In the genomic region with DNA sequence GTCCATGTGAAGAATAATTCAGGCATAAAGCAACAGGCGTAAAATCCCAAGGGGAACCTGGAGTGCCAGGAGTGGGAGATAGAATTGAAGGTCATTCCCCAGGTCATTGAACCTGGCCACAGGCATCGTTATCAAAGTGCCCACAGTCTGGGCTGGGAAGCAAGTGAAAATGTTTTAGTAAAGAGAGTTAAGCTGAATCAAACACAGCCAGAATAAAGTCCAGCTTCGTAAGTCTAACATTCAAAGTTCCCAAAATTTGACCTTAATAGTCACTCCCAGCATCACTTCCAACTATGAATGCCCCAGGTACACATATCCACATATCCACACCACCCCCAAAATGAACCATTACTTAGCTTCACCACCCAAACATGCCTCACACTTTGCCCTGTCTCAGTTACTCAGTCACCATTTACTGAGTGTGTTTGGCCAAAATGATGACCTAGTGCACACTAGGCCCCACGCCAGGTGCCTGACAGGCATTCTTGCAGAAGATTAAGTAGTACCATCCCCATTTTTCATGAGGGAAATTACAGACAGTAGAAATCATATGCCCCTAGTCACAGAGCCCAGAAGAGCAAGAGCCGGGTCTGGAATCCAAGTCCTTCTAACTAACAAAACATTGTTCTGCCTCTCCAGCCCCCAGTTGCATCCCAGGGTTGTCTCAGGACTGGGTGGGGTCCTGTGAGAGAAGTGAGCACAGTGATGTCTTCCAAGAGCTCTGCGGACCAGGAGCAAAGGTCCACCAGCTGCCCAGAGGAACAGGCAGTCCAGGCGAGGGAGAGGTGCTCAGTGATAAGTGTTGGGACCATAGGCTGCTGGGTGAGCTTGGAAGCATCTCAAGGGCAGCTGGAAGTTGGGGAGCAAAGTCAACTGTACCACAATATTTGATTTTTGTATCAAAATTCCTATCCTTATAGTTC, we compare ENCODE assay signal across 21 cellular contexts.
DNase-seq lines count a peak whose midpoint lies in the region; ATAC-seq, FAIRE-seq and TF ChIP-seq lines count a peak whose summit lies in the region.
"Had no signal": no experiment of that assay in that cellular context is flagged by ENCODE, and none has a peak within 500 bp of the region (broad histone marks: within the 10 kb centered on the region; RNA-seq: fewer than 3 reads in every experiment).

No MANE protein-coding gene starts in this region.

- H3K9me3 Mint-ChIP-seq in H9 (peaks cover 16% of the 10 kb centered on the region in 2 experiments), neural progenitor cell (peaks cover 21% of the 10 kb centered on the region)

- no peak overlapping the region for H3K56ac ChIP-seq in H9 (ENCODE audit: insufficient read length, low read depth, low read length)

- H3K4me3 Mint-ChIP-seq in H9 (no peak overlapping the region), neural progenitor cell (peak overlapping the region; percentile 39)
- H3K4me3 Mint-ChIP-seq: CD4-positive, alpha-beta T cell; IgD-negative memory B cell had no signal

- peak overlapping the region; percentile 35 for H4K8ac ChIP-seq in H9 (replicated peaks; ENCODE audit: insufficient read length, low read depth, low read length)

- H4K5ac ChIP-seq in H9 (ENCODE audit: insufficient read length, low read depth, low read length): no peak overlapping the region

- H3K4me3 ChIP-seq in HepG2 (replicated peaks in 1 of 3; ENCODE audit: insufficient read depth in 1 of 3, low read depth in 2 of 3, low read length in 3 of 3) (no peak overlapping the region), neural progenitor cell (no peak overlapping the region), thyroid gland (replicated peaks in 1 of 3) (no peak overlapping the region)
- H3K4me3 ChIP-seq: BLaER1 had no signal

- intact Hi-C loops in HepG2 (cut with micrococcal nuclease; ENCODE audit: unreplicated experiment) (no loop called here), thyroid gland (cut with DNase I) (no loop called here)

- no peak overlapping the region for H4K91ac ChIP-seq in H9 (ENCODE audit: insufficient read length, low read depth, low read length)

- no peak overlapping the region for H2BK12ac ChIP-seq in H9 (ENCODE audit: insufficient read length, low read depth, low read length)

- no peaks in the 10 kb centered on the region for H3K79me1 ChIP-seq in H9 (ENCODE audit: insufficient read depth, low read depth, low read length, poor library complexity, severe bottlenecking)

- H3K79me2 ChIP-seq in H9 (ENCODE audit: insufficient read depth, low read length): no peaks in the 10 kb centered on the region
- no peaks in the 10 kb centered on the region for H3K79me2 ChIP-seq in HepG2 (ENCODE audit: insufficient read depth, low read length)
- no peaks in the 10 kb centered on the region for H3K79me2 ChIP-seq in neural progenitor cell (ENCODE audit: low read depth)

- no peaks in the 10 kb centered on the region for H3K4me1 ChIP-seq in H9 (ENCODE audit: insufficient read depth, low read length)
- H3K4me1 ChIP-seq in HepG2 (ENCODE audit: insufficient read depth, low read length): peaks cover 7% of the 10 kb centered on the region; the same call in 1 of the 2 replicates
- H3K4me1 ChIP-seq in neural progenitor cell: no peaks in the 10 kb centered on the region
- H3K4me1 ChIP-seq in thyroid gland: peaks cover 10 to 13% of the 10 kb centered on the region in 2 donors
- H3K4me1 ChIP-seq: BLaER1 had no signal

- no peak overlapping the region for H2BK120ac ChIP-seq in H9 (ENCODE audit: low read depth, low read length, poor library complexity, severe bottlenecking)

- TF ChIP-seq CTCF in H9 (conservative IDR thresholded peaks at IDR 0.05) (no peak), HepG2 (CRISPR knock-in tag; IDR thresholded peaks at IDR 0.05) (no peak), neural progenitor cell (IDR thresholded peaks at IDR 0.05) (no peak), thyroid gland (IDR thresholded peaks at IDR 0.05) (no peak)

- TF ChIP-seq RAD21 in HepG2 (CRISPR knock-in tag; IDR thresholded peaks at IDR 0.05): no peak

- H3K9ac ChIP-seq in H9 (ENCODE audit: extremely low read depth, insufficient read length, low read length): no peak overlapping the region
- H3K9ac ChIP-seq in HepG2 (ENCODE audit: insufficient read depth, low read depth, low read length): no peak overlapping the region
- no peak overlapping the region for H3K9ac ChIP-seq in neural progenitor cell
- H3K9ac ChIP-seq: BLaER1, KMS-11 had no signal

- BruUV-seq in HepG2 (replicated peaks; lab: Mats Ljungman, UMichigan): no TSS peak

- no peak overlapping the region for H3K18ac ChIP-seq in H9 (ENCODE audit: insufficient read length, low read depth, low read length)

- CTCF ChIA-PET in HepG2 (lab: Yijun Ruan, JAX; ENCODE audit: low intra/inter-chr PET ratio, low total read pairs): no interaction called here

- no peak overlapping the region for H2BK20ac ChIP-seq in H9 (ENCODE audit: low read depth, low read length, poor library complexity, severe bottlenecking)

- H3K4ac ChIP-seq in H9 (ENCODE audit: low read depth, low read length): no peak overlapping the region

- peaks cover 0 to 7% (median 7%) of the 10 kb centered on the region in 3 experiments; a peak in 3 of 7 replicates for H3K36me3 Mint-ChIP-seq in H9 (ENCODE audit: insufficient read depth in 1 of 3, low read depth in 3 of 3)
- H3K36me3 Mint-ChIP-seq in neural progenitor cell: no peaks in the 10 kb centered on the region
- H3K36me3 Mint-ChIP-seq: IgD-negative memory B cell had no signal

- DNase-seq in H9 (no peak), HepG2 (ENCODE audit: low spot score) (no peak), neural progenitor cell (ENCODE audit: low spot score) (no peak), thyroid gland (peak; percentile 32 to 50), DMS 273 (lab: John Stamatoyannopoulos, UW; ENCODE audit: unreplicated experiment) (no peak), dermis blood vessel endothelial cell (no peak)
- DNase-seq in activated CD4-positive, alpha-beta T cell treated with anti-CD3 and anti-CD28 coated beads, Interleukin-2, amount 50 U/mL, for 48 hours: no peak
- DNase-seq: CD4-positive, alpha-beta T cell; DMS 273 treated with DMSO at 0.1 percent for 48 hours; DMS79; MM.1S; NCI-H2029; NCI-H446; NCI-H524 treated with DMSO at 0.1 percent for 48 hours; NCI-H774; SIG-M5 had no signal

- POLR2A ChIA-PET in HepG2 (lab: Yijun Ruan, JAX): no interaction called here

- H3K9me3 ChIP-seq in H9 (ENCODE audit: control insufficient read depth, low read depth, low read length) (peaks cover 4% of the 10 kb centered on the region), HepG2 (ENCODE audit: low read length) (no peaks in the 10 kb centered on the region), neural progenitor cell (ENCODE audit: low read depth) (no peaks in the 10 kb centered on the region), thyroid gland (no peaks in the 10 kb centered on the region)

- ATAC-seq in HepG2: peak; percentile 30; the same call in 2 of the 3 replicates

- H3K27ac Mint-ChIP-seq in H9 (peak overlapping the region in 2 of 3 experiments; percentile 24 to 56; a peak in 1 of 7 replicates), neural progenitor cell (no peak overlapping the region)
- H3K27ac Mint-ChIP-seq: CD4-positive, alpha-beta T cell; IgD-negative memory B cell had no signal

- H3K36me3 ChIP-seq in HepG2 (replicated peaks in 1 of 2; ENCODE audit: control insufficient read depth in 1 of 2, insufficient read depth in 2 of 2, low read length in 2 of 2) (no peaks in the 10 kb centered on the region), neural progenitor cell (no peaks in the 10 kb centered on the region), thyroid gland (no peaks in the 10 kb centered on the region)
- H3K36me3 ChIP-seq: BLaER1 had no signal

- H3K4me1 Mint-ChIP-seq in H9: peaks cover 4 to 5% of the 10 kb centered on the region in 2 experiments
- peaks cover 13% of the 10 kb centered on the region for H3K4me1 Mint-ChIP-seq in neural progenitor cell
- H3K4me1 Mint-ChIP-seq: IgD-negative memory B cell had no signal

- H3K27me3 ChIP-seq in H9 (ENCODE audit: insufficient read depth, low read length): no peaks in the 10 kb centered on the region
- H3K27me3 ChIP-seq in HepG2 (ENCODE audit: control insufficient read depth in 1 of 2, insufficient read depth in 2 of 2, low read length in 2 of 2): 0 out of 5 replicates have a peak, but pooled peaks cover 0 to 3% of the 10 kb centered on the region in 2 experiments
- no peaks in the 10 kb centered on the region for H3K27me3 ChIP-seq in neural progenitor cell
- H3K27me3 ChIP-seq in thyroid gland: no peaks in the 10 kb centered on the region
- H3K27me3 ChIP-seq: BLaER1 had no signal

- no peak overlapping the region for H3K23ac ChIP-seq in H9 (ENCODE audit: insufficient read length, low read depth, low read length)

- in situ Hi-C loops in HepG2 (cut with HindIII; ENCODE audit: extremely low pct_ligation_motif_present, low pct_unique_long_range_greater_than_20kb): no loop called here

- no peak overlapping the region for H2AFZ ChIP-seq in H9 (ENCODE audit: low read length)
- no peak overlapping the region for H2AFZ ChIP-seq in HepG2 (ENCODE audit: low read length)
- no peak overlapping the region for H2AFZ ChIP-seq in neural progenitor cell (replicated peaks)

- whole genome bisulfite sequencing in H9 (ENCODE audit: extremely low coverage, insufficient read length, low lambda C conversion rate): no CpG with 5 or more reads among the region's 7 CpGs
- 17% methylated on average over 7 of the region's 7 CpGs for WGBS in HepG2 (ENCODE audit: low lambda C conversion rate)
- WGBS in thyroid gland, 2 donors: 71 to 73% methylated on average over 7 of the region's 7 CpGs

- H3T11ph ChIP-seq in H9 (ENCODE audit: low read length): no peak overlapping the region

- H4K20me1 ChIP-seq in H9 (ENCODE audit: control insufficient read depth, insufficient read depth, insufficient read length) (no peaks in the 10 kb centered on the region), HepG2 (ENCODE audit: insufficient read depth, low read length) (no peaks in the 10 kb centered on the region), neural progenitor cell (ENCODE audit: low read depth) (no peaks in the 10 kb centered on the region)
- H4K20me1 ChIP-seq: BLaER1 had no signal

- H3K27me3 Mint-ChIP-seq in H9 (ENCODE audit: low read depth): peaks cover 1% of the 10 kb centered on the region; the same call in 1 of the 2 replicates
- H3K27me3 Mint-ChIP-seq in neural progenitor cell (ENCODE audit: insufficient read depth, low read depth): peaks cover 2% of the 10 kb centered on the region

- TF ChIP-seq EP300 in HepG2 (IDR thresholded peaks at IDR 0.05; ENCODE audit: low read depth in 2 of 2, low read length in 2 of 2): no peak
- TF ChIP-seq EP300 in HepG2 (CRISPR knock-in tag; IDR thresholded peaks at IDR 0.05; ENCODE audit: borderline replicate concordance): no peak

- no peak overlapping the region for H2BK15ac ChIP-seq in H9 (ENCODE audit: low read depth, low read length)

- H3K14ac ChIP-seq in H9 (ENCODE audit: insufficient read depth, low read length): no peak overlapping the region

- H3K4me2 ChIP-seq in H9 (ENCODE audit: insufficient read depth, insufficient read length, low read length) (no peak overlapping the region), HepG2 (ENCODE audit: low read depth, low read length) (no peak overlapping the region), neural progenitor cell (no peak overlapping the region)
- H3K4me2 ChIP-seq: BLaER1, KMS-11 had no signal

- no peaks in the 10 kb centered on the region for H3K23me2 ChIP-seq in H9 (ENCODE audit: insufficient read length, low read depth, low read length, poor library complexity, severe bottlenecking)

- no peak for FAIRE-seq in HepG2 (lab: Jason Lieb, UNC)
- FAIRE-seq: GM19239, RCC 7860 had no signal

- no peak overlapping the region for H2AK5ac ChIP-seq in H9 (ENCODE audit: insufficient read length, low read length)

- H2BK5ac ChIP-seq in H9 (ENCODE audit: insufficient read length, low read length): no peak overlapping the region

- TF ChIP-seq POLR2A in HepG2 (IDR thresholded peaks at IDR 0.05; ENCODE audit: insufficient read depth in 1 of 2, low read depth in 2 of 2, low read length in 2 of 2): no peak
- TF ChIP-seq POLR2A in thyroid gland (IDR thresholded peaks at IDR 0.05): no peak

- H3K27ac ChIP-seq in H9 (ENCODE audit: insufficient read length, low read depth, low read length): no peak overlapping the region
- no peak overlapping the region for H3K27ac ChIP-seq in HepG2 (ENCODE audit: extremely low read length, insufficient read depth, low read length)
- H3K27ac ChIP-seq in neural progenitor cell: no peak overlapping the region
- peak overlapping the region; percentile 41 to 60 (median 56) for H3K27ac ChIP-seq in thyroid gland
- H3K27ac ChIP-seq: BLaER1, KMS-11 had no signal

- H3F3A ChIP-seq in neural progenitor cell (ENCODE audit: low read depth): no peaks in the 10 kb centered on the region

Comparison
In these comparisons a context has a peak if more than half of its experiments do, and no peak if none do; other contexts are left out.
1. DNase-seq: peak in thyroid gland (2 of 2); none in H9 (single experiment), HepG2 (single experiment), neural progenitor cell (single experiment), activated CD4-positive, alpha-beta T cell treated with anti-CD3 and anti-CD28 coated beads, Interleukin-2, amount 50 U/mL, for 48 hours (0 of 2), DMS 273 (single experiment) and dermis blood vessel endothelial cell (single experiment).
2. H3K27ac ChIP-seq: peak in thyroid gland (3 of 3); none in H9 (single experiment), HepG2 (single experiment) and neural progenitor cell (single experiment).